9 cellular contexts compared by ENCODE assay signal in the genomic region with DNA sequence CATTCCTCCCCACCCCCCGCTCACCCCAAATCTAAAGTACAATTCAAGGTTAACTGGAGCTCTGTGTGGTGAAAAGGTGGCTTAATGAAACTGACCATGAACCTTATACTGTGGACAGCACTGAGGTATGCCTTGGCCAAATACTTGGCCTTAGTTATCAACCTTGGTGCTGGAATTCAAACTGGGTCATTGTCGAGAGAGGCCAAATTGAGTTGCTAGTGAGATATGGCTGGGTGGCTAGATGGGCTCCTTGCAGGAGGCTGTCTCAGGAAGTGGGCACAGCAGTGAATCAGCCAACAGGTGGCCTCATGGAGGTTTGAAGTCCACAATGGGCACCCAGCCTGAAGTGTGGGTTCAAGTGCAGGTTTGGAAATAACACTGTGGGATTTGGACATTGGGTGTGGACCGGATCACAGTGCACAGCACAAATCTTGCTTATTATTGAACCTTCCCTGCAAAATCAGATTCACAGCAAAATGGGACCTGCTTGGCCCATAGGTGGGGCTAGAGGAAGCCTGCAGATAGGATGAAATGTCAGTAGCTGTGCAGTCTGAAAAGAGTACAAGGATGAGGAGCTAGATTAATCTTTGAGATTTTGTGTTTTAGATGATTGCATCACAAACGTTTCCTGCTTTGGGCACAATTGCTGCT. TPM values are rescaled to one million over a fixed set of nuclear protein-coding genes. Genes with fewer than 3 reads are reported as not detected.
A peak's percentile ranks its signal among the peaks of the same experiment; 100 is the strongest.
DNase-seq lines count a peak whose midpoint lies in the region; ATAC-seq and TF ChIP-seq lines count a peak whose summit lies in the region.
"Had no signal": no experiment of that assay in that cellular context is flagged by ENCODE, and none has a peak within 500 bp of the region (broad histone marks: within the 10 kb centered on the region; RNA-seq: fewer than 3 reads in every experiment).

No MANE protein-coding gene starts in this region.

- H3K27ac ChIP-seq in psoas muscle = no peak overlapping the region

- DNase-seq in SHP77 (lab: John Stamatoyannopoulos, UW) (peak; percentile 21 to 27), SHP77 treated with DMSO at 0.1 percent for 48 hours (lab: John Stamatoyannopoulos, UW) (no peak), NCI-H146 treated with DMSO at 0.1 percent for 48 hours (lab: John Stamatoyannopoulos, UW; ENCODE audit: unreplicated experiment) (peak; percentile 30), epithelial cell of esophagus (ENCODE audit: low read depth) (peak; percentile 59), psoas muscle (no peak), occipital lobe (lab: John Stamatoyannopoulos, UW) (no peak)
- DNase-seq: activated gamma-delta T cell had no signal

- H3K27me3 ChIP-seq in psoas muscle (ENCODE audit: insufficient read depth in 3 of 3, low read length in 2 of 3) = no peaks in the 10 kb centered on the region

- 66 to 78% (median 67%) methylated on average over 4 of the region's 4 CpGs for WGBS in psoas muscle, 3 donors

- H3K4me3 ChIP-seq in epithelial cell of esophagus (ENCODE audit: low read length) (no peak overlapping the region), psoas muscle (no peak overlapping the region)

- ATAC-seq in psoas muscle = no peak
- no peak for ATAC-seq in HG02852 (IDR thresholded peaks at IDR 0.05; ENCODE audit: unreplicated experiment)
- ATAC-seq in HG02759 (IDR thresholded peaks at IDR 0.05; ENCODE audit: unreplicated experiment) = no peak

- peaks cover 41% of the 10 kb centered on the region for H3K4me1 ChIP-seq in psoas muscle

- no peaks in the 10 kb centered on the region for H3K36me3 ChIP-seq in psoas muscle (ENCODE audit: insufficient read depth in 1 of 2, low read depth in 1 of 2)

- no peaks in the 10 kb centered on the region for H3K9me3 ChIP-seq in psoas muscle

- intact Hi-C loops in psoas muscle (cut with DNase I) = no loop called here

- TF ChIP-seq CTCF in epithelial cell of esophagus (IDR thresholded peaks at IDR 0.05; ENCODE audit: insufficient read depth, low read depth, low read length, missing control alignments) = peak; percentile 64
- TF ChIP-seq CTCF in psoas muscle (IDR thresholded peaks at IDR 0.05) = peak; percentile 22

RNA-seq across cellular contexts. Expression of a gene that starts 5.6 kb away (rescaled TPM):
- 10 to 100 TPM; 14.2 to 23.7 (median 17.4) TPM for total RNA-seq in psoas muscle
- polyA plus RNA-seq in psoas muscle = 10 to 100 TPM in 1 of 3 donors, 1 to 10 TPM in 2; 7.3 to 15.2 (median 8.4) TPM
- total RNA-seq in occipital lobe = 46.5 TPM

Comparison
In these comparisons a context has a peak if more than half of its experiments do, and no peak if none do; other contexts are left out.
1. DNase-seq: peak in SHP77 (2 of 2), NCI-H146 treated with DMSO at 0.1 percent for 48 hours (single experiment) and epithelial cell of esophagus (single experiment); none in SHP77 treated with DMSO at 0.1 percent for 48 hours (single experiment), psoas muscle (0 of 2) and occipital lobe (single experiment).